ENCODE assay signal across 12 cellular contexts in genomic region chr16:25009822-25010221, GRCh38. TPM values are rescaled to one million over a fixed set of nuclear protein-coding genes. Genes with fewer than 3 reads are reported as not detected.
DNase-seq lines count a peak whose midpoint lies in the region; ATAC-seq and TF ChIP-seq lines count a peak whose summit lies in the region.
"Had no signal": no experiment of that assay in that cellular context is flagged by ENCODE, and none has a peak within 500 bp of the region (broad histone marks: within the 10 kb centered on the region; RNA-seq: fewer than 3 reads in every experiment).

No MANE protein-coding gene starts in this region.

- H3K4me3 Mint-ChIP-seq in activated CD8-positive, alpha-beta memory T cell treated with anti-CD3 and anti-CD28 coated beads, Interleukin-2, amount 10 ng/mL, durations not matched to agents 7 days and 5 days = no peak overlapping the region
- H3K4me3 Mint-ChIP-seq in progenitor cell of endocrine pancreas (ENCODE audit: low read depth) = no peak overlapping the region
- H3K4me3 Mint-ChIP-seq: activated CD4-positive, alpha-beta memory T cell treated with anti-CD3 and anti-CD28 coated beads, Interleukin-2, amount 10 ng/mL, durations not matched to agents 7 days and 5 days had no signal

- DNase-seq in activated CD8-positive, alpha-beta memory T cell treated with anti-CD3 and anti-CD28 coated beads, Interleukin-2, amount 10 ng/mL, durations not matched to agents 7 days and 5 days = no peak
- no peak for DNase-seq in activated CD8-positive, alpha-beta memory T cell treated with anti-CD3 and anti-CD28 coated beads, Interleukin-2, amount 50 U/mL, for 48 hours
- DNase-seq in NOMO-1 (lab: John Stamatoyannopoulos, UW; ENCODE audit: unreplicated experiment in 2 of 2) = peak; percentile 27 to 72
- peak; percentile 37 for DNase-seq in choroid plexus epithelial cell (ENCODE audit: low read depth)
- no peak for DNase-seq in stomach
- no peak for DNase-seq in NCI-H1092 (lab: John Stamatoyannopoulos, UW)
- DNase-seq in progenitor cell of endocrine pancreas (ENCODE audit: low spot score, unreplicated experiment) = no peak
- DNase-seq: activated CD4-positive, alpha-beta memory T cell treated with anti-CD3 and anti-CD28 coated beads, Interleukin-2, amount 10 ng/mL, durations not matched to agents 7 days and 5 days; MM.1S; PC-3 had no signal

- no peak for ATAC-seq in activated CD8-positive, alpha-beta memory T cell treated with anti-CD3 and anti-CD28 coated beads, Interleukin-2, amount 10 ng/mL, durations not matched to agents 7 days and 5 days
- no peak for ATAC-seq in GM19023 (IDR thresholded peaks at IDR 0.05; ENCODE audit: unreplicated experiment)
- ATAC-seq: PC-3 had no signal

- TF ChIP-seq POLR2A in stomach (IDR thresholded peaks at IDR 0.05) = no peak

- TF ChIP-seq CTCF in choroid plexus epithelial cell (conservative IDR thresholded peaks at IDR 0.05; ENCODE audit: low read depth, low read length) (no peak), stomach (IDR thresholded peaks at IDR 0.05) (no peak), progenitor cell of endocrine pancreas (IDR thresholded peaks at IDR 0.05; ENCODE audit: unreplicated experiment) (no peak)

- intact Hi-C loops in stomach (cut with DNase I; ENCODE audit: low total_unique reads) = no loop called here

- no peaks in the 10 kb centered on the region for H3K9me3 Mint-ChIP-seq in activated CD8-positive, alpha-beta memory T cell treated with anti-CD3 and anti-CD28 coated beads, Interleukin-2, amount 10 ng/mL, durations not matched to agents 7 days and 5 days (ENCODE audit: low read depth)
- H3K9me3 Mint-ChIP-seq in progenitor cell of endocrine pancreas (ENCODE audit: low read depth) = no peaks in the 10 kb centered on the region
- H3K9me3 Mint-ChIP-seq: activated CD4-positive, alpha-beta memory T cell treated with anti-CD3 and anti-CD28 coated beads, Interleukin-2, amount 10 ng/mL, durations not matched to agents 7 days and 5 days had no signal

- H3K4me1 ChIP-seq in stomach = peaks cover 53 to 95% (median 71%) of the 10 kb centered on the region in 4 donors
- H3K4me1 ChIP-seq: breast epithelium had no signal

- H3K27me3 ChIP-seq in stomach = no peaks in the 10 kb centered on the region
- H3K27me3 ChIP-seq: breast epithelium had no signal

- H3K4me3 ChIP-seq in choroid plexus epithelial cell (ENCODE audit: low read depth, low read length) (no peak overlapping the region), stomach (no peak overlapping the region)
- H3K4me3 ChIP-seq: breast epithelium had no signal

- TF ChIP-seq EP300 in stomach (IDR thresholded peaks at IDR 0.05) = no peak

- H3K36me3 ChIP-seq in stomach = peaks cover 0 to 8% (median 0%) of the 10 kb centered on the region in 4 donors
- H3K36me3 ChIP-seq: breast epithelium had no signal

- no peaks in the 10 kb centered on the region for H3K9me3 ChIP-seq in stomach
- H3K9me3 ChIP-seq: breast epithelium had no signal

- CTCF ChIA-PET in activated CD8-positive, alpha-beta memory T cell treated with anti-CD3 and anti-CD28 coated beads, Interleukin-2, amount 10 ng/mL, durations not matched to agents 7 days and 5 days (lab: Charles Lee) = interaction anchor here (1.3 kb wide), 1 partner anchor 22 kb away, joined by 3 read pairs; no protein-coding TSS in a partner anchor

- H3K27ac ChIP-seq in stomach = peak overlapping the region in 3 of 5 donors; percentile 33 to 47 (median 38)
- H3K27ac ChIP-seq: breast epithelium had no signal

- no peaks in the 10 kb centered on the region for H3K27me3 Mint-ChIP-seq in activated CD8-positive, alpha-beta memory T cell treated with anti-CD3 and anti-CD28 coated beads, Interleukin-2, amount 10 ng/mL, durations not matched to agents 7 days and 5 days
- no peaks in the 10 kb centered on the region for H3K27me3 Mint-ChIP-seq in progenitor cell of endocrine pancreas
- H3K27me3 Mint-ChIP-seq: activated CD4-positive, alpha-beta memory T cell treated with anti-CD3 and anti-CD28 coated beads, Interleukin-2, amount 10 ng/mL, durations not matched to agents 7 days and 5 days had no signal

- WGBS in stomach, 5 donors = 32 to 74% (median 52%) methylated on average over 1 of the region's 1 CpG

- peak overlapping the region; percentile 45 for H3K27ac Mint-ChIP-seq in activated CD8-positive, alpha-beta memory T cell treated with anti-CD3 and anti-CD28 coated beads, Interleukin-2, amount 10 ng/mL, durations not matched to agents 7 days and 5 days
- H3K27ac Mint-ChIP-seq in progenitor cell of endocrine pancreas = no peak overlapping the region
- H3K27ac Mint-ChIP-seq: activated CD4-positive, alpha-beta memory T cell treated with anti-CD3 and anti-CD28 coated beads, Interleukin-2, amount 10 ng/mL, durations not matched to agents 7 days and 5 days had no signal

- H3K36me3 Mint-ChIP-seq in activated CD8-positive, alpha-beta memory T cell treated with anti-CD3 and anti-CD28 coated beads, Interleukin-2, amount 10 ng/mL, durations not matched to agents 7 days and 5 days = peaks cover 46% of the 10 kb centered on the region
- peaks cover 3% of the 10 kb centered on the region for H3K36me3 Mint-ChIP-seq in progenitor cell of endocrine pancreas (ENCODE audit: insufficient read depth)

- peaks cover 55% of the 10 kb centered on the region for H3K4me1 Mint-ChIP-seq in activated CD8-positive, alpha-beta memory T cell treated with anti-CD3 and anti-CD28 coated beads, Interleukin-2, amount 10 ng/mL, durations not matched to agents 7 days and 5 days
- peaks cover 30% of the 10 kb centered on the region for H3K4me1 Mint-ChIP-seq in progenitor cell of endocrine pancreas (ENCODE audit: low read depth)

RNA-seq across cellular contexts. Expression of gene ARHGAP17, which starts 5.3 kb away (rescaled TPM):
- 10 to 100 TPM; 69.4 to 80.8 TPM for total RNA-seq in activated CD8-positive, alpha-beta memory T cell treated with anti-CD3 and anti-CD28 coated beads, Interleukin-2, amount 10 ng/mL, durations not matched to agents 7 days and 5 days
- total RNA-seq in stomach = 100 to 1,000 TPM in 2 of 5 donors, 10 to 100 TPM in 3; 30.3 to 414 (median 74.9) TPM
- polyA plus RNA-seq in stomach = 10 to 100 TPM; 18.4 to 22.7 (median 20.5) TPM
- total RNA-seq in progenitor cell of endocrine pancreas = 115 and 118 TPM in 2 replicates

Comparison
In these comparisons a context has a peak if more than half of its experiments do, and no peak if none do; other contexts are left out.
1. DNase-seq: peak in NOMO-1 (2 of 2) and choroid plexus epithelial cell (single experiment); none in activated CD8-positive, alpha-beta memory T cell treated with anti-CD3 and anti-CD28 coated beads, Interleukin-2, amount 10 ng/mL, durations not matched to agents 7 days and 5 days (single experiment), activated CD8-positive, alpha-beta memory T cell treated with anti-CD3 and anti-CD28 coated beads, Interleukin-2, amount 50 U/mL, for 48 hours (single experiment), stomach (single experiment), NCI-H1092 (single experiment) and progenitor cell of endocrine pancreas (single experiment).